In genomic region chr19:47130589-47131168, GRCh38 we compare ENCODE assay signal across 8 cellular contexts. TPM values are rescaled to one million over a fixed set of nuclear protein-coding genes. Genes with fewer than 3 reads are reported as not detected.
DNase-seq lines count a peak whose midpoint lies in the region; ATAC-seq and TF ChIP-seq lines count a peak whose summit lies in the region.

Gene SAE1, plus strand, starts transcription at chr19:47130835. Its CDS starts 96 bp downstream, at chr19:47130931.

- no peak for TF ChIP-seq CTCF in mucosa of descending colon (IDR thresholded peaks at IDR 0.05)

- H3K9me3 Mint-ChIP-seq in IgD-negative memory B cell, result no peaks in the 10 kb centered on the region

- no peaks in the 10 kb centered on the region for H3K27me3 Mint-ChIP-seq in IgD-negative memory B cell

- peak within 1 kb of the TSS; percentile 98 to 100 (median 98) for H3K4me3 Mint-ChIP-seq in IgD-negative memory B cell

- ATAC-seq in GM21526 (IDR thresholded peaks at IDR 0.05; ENCODE audit: low FRiP score, unreplicated experiment) (peak; percentile 73), mucosa of descending colon (peak; percentile 97)

- H3K9me3 ChIP-seq in mucosa of descending colon, result no peaks in the 10 kb centered on the region

- H3K36me3 Mint-ChIP-seq in IgD-negative memory B cell, result no peaks in the 10 kb centered on the region

- H3K27ac Mint-ChIP-seq in IgD-negative memory B cell, result peak within 1 kb of the TSS; percentile 99

- H3K27ac ChIP-seq in epithelial cell of prostate, result peak within 1 kb of the TSS; percentile 57

- peak within 1 kb of the TSS; percentile 80 for H3K4me3 ChIP-seq in mucosa of descending colon

- no peaks in the 10 kb centered on the region for H3K36me3 ChIP-seq in mucosa of descending colon (ENCODE audit: low read depth)

- peak; percentile 95 for DNase-seq in DMS 273 treated with DMSO at 0.1 percent for 48 hours (lab: John Stamatoyannopoulos, UW)
- peak; percentile 100 for DNase-seq in OCI-M1 (lab: John Stamatoyannopoulos, UW)
- peak; percentile 76 for DNase-seq in activated T-cell treated with anti-CD3 and anti-CD28 coated beads for 4 hours
- DNase-seq in epithelial cell of prostate (ENCODE audit: low read depth, low spot score), result no peak
- peak; percentile 91 to 97 (median 96) for DNase-seq in mucosa of descending colon
- DNase-seq in stimulated activated CD8-positive, alpha-beta memory T cell treated with anti-CD3 and anti-CD28 coated beads, Interleukin-4, amount 100 ng/mL, for 24 hours (ENCODE audit: low read depth), result peak; percentile 86

- intact Hi-C loops in mucosa of descending colon (cut with DNase I, micrococcal nuclease), result no loop called here

- H3K4me1 Mint-ChIP-seq in IgD-negative memory B cell, result peaks cover 25 to 39% (median 33%) of the 10 kb centered on the region in 3 donors

- H3K4me1 ChIP-seq in mucosa of descending colon (ENCODE audit: low read depth), result peaks cover 5% of the 10 kb centered on the region

RNA-seq across cellular contexts. Expression of gene SAE1, which starts in this region (rescaled TPM):
- 77.7 TPM for polyA plus RNA-seq in IgD-negative memory B cell
- 100 to 1,000 TPM in 1 of 3 donors, 10 to 100 TPM in 2; 41.7 to 133 (median 66.4) TPM for total RNA-seq in mucosa of descending colon
